ENCODE assay signal across 1 cellular context in genomic region chr19:16465239-16465638, GRCh38.
TF ChIP-seq lines count a peak whose summit lies in the region.

No MANE protein-coding gene starts in this region.

TF ChIP-seq in HepG2, 621 proteins besides CTCF, POLR2A, EP300 and RAD21:
- TF ChIP-seq CENPX (CRISPR knock-in tag; IDR thresholded peaks at IDR 0.05), result no peak
- TF ChIP-seq ZNF770 (CRISPR knock-in tag; IDR thresholded peaks at IDR 0.05), result peak; percentile 68; the same call in 1 of the 2 replicates
- TF ChIP-seq ZNF282 (IDR thresholded peaks at IDR 0.05; ENCODE audit: partially characterized antibody), result no peak
- TF ChIP-seq ZNF691 (CRISPR knock-in tag; IDR thresholded peaks at IDR 0.05; ENCODE audit: borderline replicate concordance, low read depth), result no peak
- 0 out of 2 replicates have a peak, but pooled peaks have one; percentile 31 for TF ChIP-seq ZC3H13 (CRISPR knock-in tag; IDR thresholded peaks at IDR 0.05)
- no peak for TF ChIP-seq ZBTB1 (CRISPR knock-in tag; IDR thresholded peaks at IDR 0.05; ENCODE audit: borderline replicate concordance)
- TF ChIP-seq GATAD2A (CRISPR knock-in tag; IDR thresholded peaks at IDR 0.05), result no peak
- TF ChIP-seq NFIC (IDR thresholded peaks at IDR 0.05; ENCODE audit: low read length), result no peak
- TF ChIP-seq ZSCAN31 (CRISPR knock-in tag; IDR thresholded peaks at IDR 0.05; ENCODE audit: low read depth), result no peak
- no peak for TF ChIP-seq ZBED4 (CRISPR knock-in tag; IDR thresholded peaks at IDR 0.05; ENCODE audit: borderline replicate concordance)
- no peak for TF ChIP-seq CHD2 (IDR thresholded peaks at IDR 0.05; ENCODE audit: low read depth, low read length)
- TF ChIP-seq ZNF121 (CRISPR knock-in tag; IDR thresholded peaks at IDR 0.05), result peak; percentile 64
